In genomic region chr19:44817725-44818469, GRCh38 we compare ENCODE assay signal across 1 cellular context.
TF ChIP-seq lines count a peak whose summit lies in the region.

No MANE protein-coding gene starts in this region.

TF ChIP-seq in K562, 482 proteins besides CTCF, POLR2A, EP300 and RAD21:
- peak; percentile 43 for TF ChIP-seq NFIC (IDR thresholded peaks at IDR 0.05)
- no peak for TF ChIP-seq CC2D1A (IDR thresholded peaks at IDR 0.05)
